Comparison of ENCODE assay signal across 1 cellular context in the genomic region with DNA sequence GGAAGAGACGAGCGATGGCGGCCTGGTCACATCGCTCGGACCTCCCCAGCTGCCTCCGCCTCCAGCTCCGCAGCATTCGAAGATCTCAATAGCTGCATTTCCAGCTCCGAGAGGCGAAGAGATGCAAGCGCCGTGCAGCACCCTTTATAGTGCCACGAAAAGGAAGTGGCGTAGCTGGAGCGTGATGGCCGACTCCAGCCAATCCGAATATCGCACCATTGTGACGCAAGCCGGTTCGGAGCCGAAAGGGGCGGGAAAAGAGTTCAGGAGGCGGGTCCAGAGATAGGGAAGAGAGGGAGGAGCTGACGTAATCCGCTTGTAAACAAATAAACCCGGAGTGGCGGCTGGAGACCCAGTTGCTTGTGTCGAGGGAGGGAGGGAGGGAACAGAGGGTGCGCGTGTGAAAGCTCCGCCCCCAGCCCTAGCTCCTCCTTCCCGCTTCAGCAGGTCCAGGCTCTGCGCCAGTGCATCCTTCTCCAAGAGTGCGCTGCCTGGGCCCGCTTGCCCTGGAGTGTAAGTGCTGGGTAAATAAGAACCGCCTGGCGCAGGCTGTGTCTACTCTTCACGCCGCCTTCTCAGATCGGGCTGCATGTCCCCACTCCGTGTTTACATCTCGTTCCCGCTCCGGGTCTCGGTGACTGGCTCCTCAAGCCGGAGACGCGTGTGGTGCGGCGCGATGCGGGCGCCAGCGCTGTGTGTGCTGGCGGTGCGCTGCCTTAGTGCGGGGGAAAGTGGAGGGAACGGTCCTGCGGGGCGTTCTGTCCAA.
TF ChIP-seq lines count a peak whose summit lies in the region.

A gene with protein sequence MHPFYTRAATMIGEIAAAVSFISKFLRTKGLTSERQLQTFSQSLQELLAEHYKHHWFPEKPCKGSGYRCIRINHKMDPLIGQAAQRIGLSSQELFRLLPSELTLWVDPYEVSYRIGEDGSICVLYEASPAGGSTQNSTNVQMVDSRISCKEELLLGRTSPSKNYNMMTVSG (minus strand): TSS at position 116 of the 766 bp plus-strand sequence. CDS start 311 bp downstream, outside the sequence.

TF ChIP-seq in K562, 482 proteins besides CTCF, POLR2A, EP300 and RAD21 (continued from another document):
- TF ChIP-seq EGR1 (conservative IDR thresholded peaks at IDR 0.05) (no peak), TGIF2 (CRISPR knock-in tag; IDR thresholded peaks at IDR 0.05) (no peak; the same call in 1 of the 2 replicates), ELF4 (CRISPR knock-in tag; IDR thresholded peaks at IDR 0.05) (0 out of 2 replicates have a peak, but pooled peaks have one; percentile 21), ZNF324 (CRISPR knock-in tag; IDR thresholded peaks at IDR 0.05) (no peak), EZH2 (IDR thresholded peaks at IDR 0.05; ENCODE audit: borderline replicate concordance, low read depth, low read length) (no peak), RBFOX2 (IDR thresholded peaks at IDR 0.05; ENCODE audit: low read depth, low read length) (peak; percentile 97), HNRNPH1 (optimal IDR thresholded peaks at IDR 0.05; ENCODE audit: low read depth, low read length) (no peak), RCOR1 (IDR thresholded peaks at IDR 0.05; ENCODE audit: borderline replicate concordance in 1 of 2, low read depth in 2 of 2, low read length in 2 of 2) (peak in 1 of 2 experiments; percentile 84; a peak in 3 of 4 replicates), LCOR (CRISPR knock-in tag; IDR thresholded peaks at IDR 0.05) (peak; percentile 92), HNRNPLL (IDR thresholded peaks at IDR 0.05; ENCODE audit: low read depth, low read length, poor library complexity, severe bottlenecking) (peak; percentile 77)
- TF ChIP-seq, protein P1, sequence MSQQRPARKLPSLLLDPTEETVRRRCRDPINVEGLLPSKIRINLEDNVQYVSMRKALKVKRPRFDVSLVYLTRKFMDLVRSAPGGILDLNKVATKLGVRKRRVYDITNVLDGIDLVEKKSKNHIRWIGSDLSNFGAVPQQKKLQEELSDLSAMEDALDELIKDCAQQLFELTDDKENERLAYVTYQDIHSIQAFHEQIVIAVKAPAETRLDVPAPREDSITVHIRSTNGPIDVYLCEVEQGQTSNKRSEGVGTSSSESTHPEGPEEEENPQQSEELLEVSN (IDR thresholded peaks at IDR 0.05; ENCODE audit: borderline replicate concordance in 1 of 2, extremely low read depth in 1 of 2, insufficient read depth in 1 of 2, insufficient read length in 1 of 2, low read depth in 1 of 2, low read length in 1 of 2, poor library complexity in 1 of 2, severe bottlenecking in 1 of 2): peak; percentile 74 to 78
- TF ChIP-seq, protein P2, sequence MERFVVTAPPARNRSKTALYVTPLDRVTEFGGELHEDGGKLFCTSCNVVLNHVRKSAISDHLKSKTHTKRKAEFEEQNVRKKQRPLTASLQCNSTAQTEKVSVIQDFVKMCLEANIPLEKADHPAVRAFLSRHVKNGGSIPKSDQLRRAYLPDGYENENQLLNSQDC (CRISPR knock-in tag; IDR thresholded peaks at IDR 0.05): peak; percentile 82
- TF ChIP-seq, protein P3, sequence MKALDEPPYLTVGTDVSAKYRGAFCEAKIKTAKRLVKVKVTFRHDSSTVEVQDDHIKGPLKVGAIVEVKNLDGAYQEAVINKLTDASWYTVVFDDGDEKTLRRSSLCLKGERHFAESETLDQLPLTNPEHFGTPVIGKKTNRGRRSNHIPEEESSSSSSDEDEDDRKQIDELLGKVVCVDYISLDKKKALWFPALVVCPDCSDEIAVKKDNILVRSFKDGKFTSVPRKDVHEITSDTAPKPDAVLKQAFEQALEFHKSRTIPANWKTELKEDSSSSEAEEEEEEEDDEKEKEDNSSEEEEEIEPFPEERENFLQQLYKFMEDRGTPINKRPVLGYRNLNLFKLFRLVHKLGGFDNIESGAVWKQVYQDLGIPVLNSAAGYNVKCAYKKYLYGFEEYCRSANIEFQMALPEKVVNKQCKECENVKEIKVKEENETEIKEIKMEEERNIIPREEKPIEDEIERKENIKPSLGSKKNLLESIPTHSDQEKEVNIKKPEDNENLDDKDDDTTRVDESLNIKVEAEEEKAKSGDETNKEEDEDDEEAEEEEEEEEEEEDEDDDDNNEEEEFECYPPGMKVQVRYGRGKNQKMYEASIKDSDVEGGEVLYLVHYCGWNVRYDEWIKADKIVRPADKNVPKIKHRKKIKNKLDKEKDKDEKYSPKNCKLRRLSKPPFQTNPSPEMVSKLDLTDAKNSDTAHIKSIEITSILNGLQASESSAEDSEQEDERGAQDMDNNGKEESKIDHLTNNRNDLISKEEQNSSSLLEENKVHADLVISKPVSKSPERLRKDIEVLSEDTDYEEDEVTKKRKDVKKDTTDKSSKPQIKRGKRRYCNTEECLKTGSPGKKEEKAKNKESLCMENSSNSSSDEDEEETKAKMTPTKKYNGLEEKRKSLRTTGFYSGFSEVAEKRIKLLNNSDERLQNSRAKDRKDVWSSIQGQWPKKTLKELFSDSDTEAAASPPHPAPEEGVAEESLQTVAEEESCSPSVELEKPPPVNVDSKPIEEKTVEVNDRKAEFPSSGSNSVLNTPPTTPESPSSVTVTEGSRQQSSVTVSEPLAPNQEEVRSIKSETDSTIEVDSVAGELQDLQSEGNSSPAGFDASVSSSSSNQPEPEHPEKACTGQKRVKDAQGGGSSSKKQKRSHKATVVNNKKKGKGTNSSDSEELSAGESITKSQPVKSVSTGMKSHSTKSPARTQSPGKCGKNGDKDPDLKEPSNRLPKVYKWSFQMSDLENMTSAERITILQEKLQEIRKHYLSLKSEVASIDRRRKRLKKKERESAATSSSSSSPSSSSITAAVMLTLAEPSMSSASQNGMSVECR (CRISPR knock-in tag; IDR thresholded peaks at IDR 0.05): peak; percentile 25
